27 cellular contexts compared by ENCODE assay signal in genomic region chr2:38191516-38191915, GRCh38.
DNase-seq lines count a peak whose midpoint lies in the region; ATAC-seq and TF ChIP-seq lines count a peak whose summit lies in the region.
"Had no signal": no experiment of that assay in that cellular context is flagged by ENCODE, and none has a peak within 500 bp of the region (broad histone marks: within the 10 kb centered on the region; RNA-seq: fewer than 3 reads in every experiment).

No MANE protein-coding gene starts in this region.

- no TSS peak for BruUV-seq in PC-3 (replicated peaks; lab: Mats Ljungman, UMichigan)

- H3K9ac ChIP-seq in PC-3 (ENCODE audit: low read length) = no peak overlapping the region

- TF ChIP-seq CTCF in PC-3 (conservative IDR thresholded peaks at IDR 0.05; ENCODE audit: low read depth, low read length) = no peak
- TF ChIP-seq CTCF in choroid plexus epithelial cell (conservative IDR thresholded peaks at IDR 0.05; ENCODE audit: low read depth, low read length) = no peak
- no peak for TF ChIP-seq CTCF in vagina (IDR thresholded peaks at IDR 0.05)

- TF ChIP-seq POLR2A in vagina (IDR thresholded peaks at IDR 0.05) = no peak

- H3K4me3 ChIP-seq in PC-3 (ENCODE audit: low read length) (no peak overlapping the region), choroid plexus epithelial cell (ENCODE audit: low read depth, low read length) (no peak overlapping the region), vagina (no peak overlapping the region)
- H3K4me3 ChIP-seq: lung, ovary, SJCRH30, skin epidermis, thoracic aorta had no signal

- H3K36me3 ChIP-seq in PC-3 (ENCODE audit: low read depth, low read length) (no peaks in the 10 kb centered on the region), vagina (no peaks in the 10 kb centered on the region)
- H3K36me3 ChIP-seq: ovary, SJCRH30, thoracic aorta had no signal

- H3K4me2 ChIP-seq in PC-3 (ENCODE audit: low read length) = no peak overlapping the region

- no peak overlapping the region for H2AFZ ChIP-seq in PC-3 (ENCODE audit: low read length)

- H3K9me2 ChIP-seq in PC-3 (replicated peaks; ENCODE audit: low read length) = no peaks in the 10 kb centered on the region

- no peaks in the 10 kb centered on the region for H3K9me3 ChIP-seq in PC-3 (ENCODE audit: low read length)
- no peaks in the 10 kb centered on the region for H3K9me3 ChIP-seq in vagina
- H3K9me3 ChIP-seq: ovary, thoracic aorta had no signal

- POLR2A ChIA-PET in PC-3 (lab: Charles Lee; ENCODE audit: unreplicated experiment) = no interaction called here

- no peaks in the 10 kb centered on the region for H3K79me2 ChIP-seq in PC-3 (ENCODE audit: low read length)

- H3K27ac ChIP-seq in PC-3 (ENCODE audit: low read length) = no peak overlapping the region
- peak overlapping the region; percentile 70 for H3K27ac ChIP-seq in vagina
- H3K27ac ChIP-seq: ovary, SJCRH30, thoracic aorta had no signal

- intact Hi-C loops in PC-3 (cut with micrococcal nuclease) (no loop called here), vagina (cut with DNase I) (no loop called here)

- CTCF ChIA-PET in PC-3 (lab: Charles Lee) = no interaction called here

- H3K27me3 ChIP-seq in PC-3 (ENCODE audit: low read length) (no peaks in the 10 kb centered on the region), vagina (no peaks in the 10 kb centered on the region)
- H3K27me3 ChIP-seq: ovary had no signal

- H3K4me1 ChIP-seq in PC-3 (ENCODE audit: insufficient read depth, low read length) = peaks cover 9% of the 10 kb centered on the region
- H3K4me1 ChIP-seq in vagina = peaks cover 15% of the 10 kb centered on the region
- H3K4me1 ChIP-seq: SJCRH30 had no signal

- peak; percentile 48 for DNase-seq in PC-3
- DNase-seq in choroid plexus epithelial cell (ENCODE audit: low read depth) = peak; percentile 60
- DNase-seq in iris pigment epithelial cell (ENCODE audit: low read depth) = peak; percentile 57
- no peak for DNase-seq in vagina (ENCODE audit: extremely low spot score in 2 of 2)
- DNase-seq in stimulated activated CD4-positive, alpha-beta T cell treated with anti-CD3 and anti-CD28 coated beads, Interleukin-4, amount 100 ng/mL, for 1 hour = no peak
- DNase-seq: activated CD8-positive, alpha-beta T cell treated with anti-CD3 and anti-CD28 coated beads, Interleukin-2, amount 10 ng/mL, durations not matched to agents 7 days and 5 days; activated naive CD4-positive, alpha-beta T cell treated with anti-CD3 and anti-CD28 coated beads, Interleukin-2, amount 50 U/mL, for 16 hours; amygdala; C1 segment of cervical spinal cord; DMS153; effector memory CD4-positive, alpha-beta T cell; hippocampal formation; Kasumi-1; MV-4-11; NCI-H146; NCI-H2107; NCI-H748 treated with DMSO at 0.1 percent for 48 hours; ovary; retina; SJCRH30; T-helper 9 cell had no signal

- no peak for ATAC-seq in PC-3
- no peak for ATAC-seq in HG03457 (IDR thresholded peaks at IDR 0.05; ENCODE audit: unreplicated experiment)
- no peak for ATAC-seq in GM21723 (IDR thresholded peaks at IDR 0.05; ENCODE audit: unreplicated experiment)
- ATAC-seq: activated CD8-positive, alpha-beta T cell treated with anti-CD3 and anti-CD28 coated beads, Interleukin-2, amount 10 ng/mL, durations not matched to agents 7 days and 5 days; HCT116 had no signal

- H4K20me1 ChIP-seq in PC-3 (ENCODE audit: low read length) = no peaks in the 10 kb centered on the region

- no peaks in the 10 kb centered on the region for H3F3A ChIP-seq in PC-3 (ENCODE audit: low read length, unreplicated experiment)

Comparison
In these comparisons a context has a peak if more than half of its experiments do, and no peak if none do; other contexts are left out.
1. DNase-seq: peak in PC-3 (single experiment), choroid plexus epithelial cell (single experiment) and iris pigment epithelial cell (single experiment); none in vagina (0 of 2) and stimulated activated CD4-positive, alpha-beta T cell treated with anti-CD3 and anti-CD28 coated beads, Interleukin-4, amount 100 ng/mL, for 1 hour (single experiment).